ENCODE assay signal across 1 cellular context in the genomic region with DNA sequence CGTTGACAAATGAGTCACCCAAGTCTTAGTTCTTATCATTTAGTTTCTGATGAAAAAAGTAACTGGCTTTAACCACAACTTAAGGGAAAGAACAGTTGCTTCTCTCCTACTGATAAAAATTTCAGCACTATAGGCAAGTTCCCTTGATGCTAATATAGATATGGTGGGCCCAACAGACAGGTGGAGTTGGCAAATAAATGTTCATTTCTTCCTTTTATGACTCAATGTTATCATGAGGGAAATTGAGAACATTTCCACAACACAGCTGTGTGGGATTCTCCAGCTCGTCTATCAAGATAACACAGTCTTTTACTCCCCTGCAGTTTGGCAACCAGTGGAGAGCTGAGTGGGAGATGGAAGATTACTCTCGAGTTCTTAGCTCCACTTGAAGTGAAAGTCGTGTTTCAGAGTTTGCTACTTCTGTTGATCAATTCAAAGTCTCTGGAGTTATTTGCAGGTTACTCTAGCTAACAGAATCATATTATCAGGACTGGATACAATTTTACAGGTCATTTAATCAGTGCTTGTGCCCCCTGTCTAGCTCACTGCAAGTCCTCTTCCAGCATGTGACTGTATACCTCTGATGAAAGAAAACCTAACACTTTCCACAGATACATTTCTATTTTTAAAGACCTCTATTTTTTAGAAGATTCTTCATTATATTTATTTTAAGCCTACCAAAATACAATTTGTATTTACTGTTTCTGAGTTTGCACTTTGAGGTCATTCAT.
TF ChIP-seq lines count a peak whose summit lies in the region.

No MANE protein-coding gene starts in this region.

TF ChIP-seq in SK-N-SH, 30 proteins besides CTCF, POLR2A, EP300 and RAD21 (continued from another document):
- TF ChIP-seq SIN3A (IDR thresholded peaks at IDR 0.05; ENCODE audit: borderline replicate concordance, low read depth, low read length) (no peak), SMC3 (IDR thresholded peaks at IDR 0.05; ENCODE audit: low read depth, low read length) (no peak), JUND (IDR thresholded peaks at IDR 0.05) (no peak), TAF1 (IDR thresholded peaks at IDR 0.05; ENCODE audit: borderline replicate concordance, low read depth, low read length) (no peak), MXI1 (IDR thresholded peaks at IDR 0.05; ENCODE audit: low read depth, low read length) (no peak), POLR2AphosphoS5 (IDR thresholded peaks at IDR 0.05; ENCODE audit: low read depth, low read length) (no peak), GABPA (IDR thresholded peaks at IDR 0.05; ENCODE audit: low read depth) (no peak)
- TF ChIP-seq, protein P1, sequence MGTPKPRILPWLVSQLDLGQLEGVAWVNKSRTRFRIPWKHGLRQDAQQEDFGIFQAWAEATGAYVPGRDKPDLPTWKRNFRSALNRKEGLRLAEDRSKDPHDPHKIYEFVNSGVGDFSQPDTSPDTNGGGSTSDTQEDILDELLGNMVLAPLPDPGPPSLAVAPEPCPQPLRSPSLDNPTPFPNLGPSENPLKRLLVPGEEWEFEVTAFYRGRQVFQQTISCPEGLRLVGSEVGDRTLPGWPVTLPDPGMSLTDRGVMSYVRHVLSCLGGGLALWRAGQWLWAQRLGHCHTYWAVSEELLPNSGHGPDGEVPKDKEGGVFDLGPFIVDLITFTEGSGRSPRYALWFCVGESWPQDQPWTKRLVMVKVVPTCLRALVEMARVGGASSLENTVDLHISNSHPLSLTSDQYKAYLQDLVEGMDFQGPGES (IDR thresholded peaks at IDR 0.05; ENCODE audit: low read depth, low read length) = no peak
- TF ChIP-seq, protein P2, sequence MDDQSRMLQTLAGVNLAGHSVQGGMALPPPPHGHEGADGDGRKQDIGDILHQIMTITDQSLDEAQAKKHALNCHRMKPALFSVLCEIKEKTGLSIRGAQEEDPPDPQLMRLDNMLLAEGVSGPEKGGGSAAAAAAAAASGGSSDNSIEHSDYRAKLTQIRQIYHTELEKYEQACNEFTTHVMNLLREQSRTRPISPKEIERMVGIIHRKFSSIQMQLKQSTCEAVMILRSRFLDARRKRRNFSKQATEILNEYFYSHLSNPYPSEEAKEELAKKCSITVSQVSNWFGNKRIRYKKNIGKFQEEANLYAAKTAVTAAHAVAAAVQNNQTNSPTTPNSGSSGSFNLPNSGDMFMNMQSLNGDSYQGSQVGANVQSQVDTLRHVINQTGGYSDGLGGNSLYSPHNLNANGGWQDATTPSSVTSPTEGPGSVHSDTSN (IDR thresholded peaks at IDR 0.05) = no peak
